In the genomic region with DNA sequence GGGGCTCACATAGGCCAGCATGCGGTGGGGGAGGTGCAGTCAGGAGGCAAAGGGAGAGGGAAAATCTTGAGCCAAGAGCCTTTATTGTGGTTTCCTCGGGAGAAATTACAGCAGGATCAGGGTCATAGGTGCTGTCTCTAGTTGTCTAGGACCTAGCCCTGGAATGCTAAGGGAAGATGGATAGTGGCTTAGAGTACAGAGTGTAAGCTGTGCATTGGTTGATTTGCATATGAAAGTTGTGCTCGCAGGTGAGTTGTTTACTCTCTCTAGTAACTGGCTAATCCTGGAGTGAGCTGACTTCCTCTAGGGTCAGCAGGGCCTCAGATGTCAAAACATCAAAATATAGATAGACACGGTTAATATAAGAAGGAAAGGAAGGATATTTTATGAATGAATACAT, we compare ENCODE assay signal across 26 cellular contexts.
"Had no signal": no experiment of that assay in that cellular context is flagged by ENCODE, and none has a peak within 500 bp of the region (broad histone marks: within the 10 kb centered on the region; RNA-seq: fewer than 3 reads in every experiment).

No MANE protein-coding gene starts in this region.

- ATAC-seq: activated T-helper 17 cell treated with anti-CD3 and anti-CD28 coated beads, Interleukin-2, amount 50 U/mL, for 72 hours; T-helper 17 cell had no signal

- H3K36me3 Mint-ChIP-seq: activated CD4-positive, alpha-beta memory T cell treated with anti-CD3 and anti-CD28 coated beads for 36 hours; activated naive CD4-positive, alpha-beta T cell treated with anti-CD3 and anti-CD28 coated beads, Interleukin-2, amount 10 ng/mL, durations not matched to agents 7 days and 5 days; activated naive CD8-positive, alpha-beta T cell treated with anti-CD3 and anti-CD28 coated beads, Interleukin-2, amount 10 ng/mL, durations not matched to agents 7 days and 5 days had no signal

- H3K9me3 ChIP-seq: SJSA1 had no signal

- H3K4me1 ChIP-seq: adrenal gland, SJSA1 had no signal

- H3K36me3 ChIP-seq: adrenal gland, SJSA1 had no signal

- H3K27ac Mint-ChIP-seq: activated CD4-positive, alpha-beta memory T cell treated with anti-CD3 and anti-CD28 coated beads for 36 hours; activated CD4-positive, alpha-beta T cell treated with anti-CD3 and anti-CD28 coated beads, Interleukin-2, amount 10 ng/mL, durations not matched to agents 7 days and 5 days; activated naive CD4-positive, alpha-beta T cell treated with anti-CD3 and anti-CD28 coated beads, Interleukin-2, amount 10 ng/mL, durations not matched to agents 7 days and 5 days; activated naive CD8-positive, alpha-beta T cell treated with anti-CD3 and anti-CD28 coated beads, Interleukin-2, amount 10 ng/mL, durations not matched to agents 7 days and 5 days; activated T-helper 17 cell treated with anti-CD3 and anti-CD28 coated beads, Interleukin-2, amount 50 U/mL, for 72 hours; T-helper 17 cell had no signal

- H3K4me3 Mint-ChIP-seq: activated CD4-positive, alpha-beta memory T cell treated with anti-CD3 and anti-CD28 coated beads for 36 hours; activated CD4-positive, alpha-beta T cell treated with anti-CD3 and anti-CD28 coated beads, Interleukin-2, amount 10 ng/mL, durations not matched to agents 7 days and 5 days; activated naive CD4-positive, alpha-beta T cell treated with anti-CD3 and anti-CD28 coated beads, Interleukin-2, amount 10 ng/mL, durations not matched to agents 7 days and 5 days; activated naive CD8-positive, alpha-beta T cell treated with anti-CD3 and anti-CD28 coated beads, Interleukin-2, amount 10 ng/mL, durations not matched to agents 7 days and 5 days; activated T-helper 17 cell treated with anti-CD3 and anti-CD28 coated beads, Interleukin-2, amount 50 U/mL, for 72 hours; T-helper 17 cell had no signal

- H3K27ac ChIP-seq: adrenal gland, SJSA1 had no signal

- H3K4me1 Mint-ChIP-seq: activated CD4-positive, alpha-beta T cell treated with anti-CD3 and anti-CD28 coated beads, Interleukin-2, amount 10 ng/mL, durations not matched to agents 7 days and 5 days; activated naive CD4-positive, alpha-beta T cell treated with anti-CD3 and anti-CD28 coated beads, Interleukin-2, amount 10 ng/mL, durations not matched to agents 7 days and 5 days; activated naive CD8-positive, alpha-beta T cell treated with anti-CD3 and anti-CD28 coated beads, Interleukin-2, amount 10 ng/mL, durations not matched to agents 7 days and 5 days; activated T-helper 17 cell treated with anti-CD3 and anti-CD28 coated beads, Interleukin-2, amount 50 U/mL, for 72 hours; T-helper 17 cell had no signal

- H3K4me3 ChIP-seq: adrenal gland, SJSA1 had no signal

- DNase-seq: activated CD4-positive, alpha-beta memory T cell treated with anti-CD3 and anti-CD28 coated beads for 36 hours; activated CD4-positive, alpha-beta T cell treated with anti-CD3 and anti-CD28 coated beads, Interleukin-2, amount 10 ng/mL, durations not matched to agents 7 days and 5 days; activated CD4-positive, CD25-positive, alpha-beta regulatory T cell; activated CD8-positive, alpha-beta memory T cell treated with anti-CD3 and anti-CD28 coated beads for 24 hours; activated gamma-delta T cell treated with Interleukin-2 at 50 U/mL for 16 hours; activated naive CD4-positive, alpha-beta T cell treated with anti-CD3 and anti-CD28 coated beads, Interleukin-2, amount 10 ng/mL, durations not matched to agents 7 days and 5 days; activated naive CD8-positive, alpha-beta T cell treated with anti-CD3 and anti-CD28 coated beads, Interleukin-2, amount 10 ng/mL, durations not matched to agents 7 days and 5 days; activated T-cell treated with anti-CD3 and anti-CD28 coated beads, Interleukin-2, amount 50 U/mL, for 48 hours; adrenal gland; anterior cingulate cortex; KG1; NCI-H1092; NCI-H1417; NCI-H1694; NCI-H2029; NCI-H2107; NCI-H2171 treated with DMSO at 0.1 percent for 48 hours; NCI-H226; NCI-H510A; NCI-H526 treated with DMSO at 0.1 percent for 48 hours; NK-92 treated with Interleukin-12 subunit alpha and Interleukin-12 subunit beta, amount 100 ng/mL, for 24 hours; SHP77; T-helper 17 cell; T-helper 9 cell had no signal

- H3K9me3 Mint-ChIP-seq: activated CD4-positive, alpha-beta memory T cell treated with anti-CD3 and anti-CD28 coated beads for 36 hours had no signal

- H3K27me3 ChIP-seq: adrenal gland, SJSA1 had no signal

- H3K27me3 Mint-ChIP-seq: activated CD4-positive, alpha-beta memory T cell treated with anti-CD3 and anti-CD28 coated beads for 36 hours; activated CD4-positive, alpha-beta T cell treated with anti-CD3 and anti-CD28 coated beads, Interleukin-2, amount 10 ng/mL, durations not matched to agents 7 days and 5 days; activated naive CD4-positive, alpha-beta T cell treated with anti-CD3 and anti-CD28 coated beads, Interleukin-2, amount 10 ng/mL, durations not matched to agents 7 days and 5 days; activated naive CD8-positive, alpha-beta T cell treated with anti-CD3 and anti-CD28 coated beads, Interleukin-2, amount 10 ng/mL, durations not matched to agents 7 days and 5 days; activated T-helper 17 cell treated with anti-CD3 and anti-CD28 coated beads, Interleukin-2, amount 50 U/mL, for 72 hours; T-helper 17 cell had no signal
